In genomic region chr7:151038951-151039849, GRCh38 we compare ENCODE assay signal across 6 cellular contexts. TPM values are rescaled to one million over a fixed set of nuclear protein-coding genes. Genes with fewer than 3 reads are reported as not detected.
A peak's percentile ranks its signal among the peaks of the same experiment; 100 is the strongest.
DNase-seq lines count a peak whose midpoint lies in the region; ATAC-seq and TF ChIP-seq lines count a peak whose summit lies in the region.

No MANE protein-coding gene starts in this region.

- peak overlapping the region; percentile 57 to 62 for H3K27ac ChIP-seq in right atrium auricular region

- H3K4me3 Mint-ChIP-seq in activated CD8-positive, alpha-beta T cell treated with anti-CD3 and anti-CD28 coated beads, Interleukin-2, amount 10 ng/mL, durations not matched to agents 7 days and 5 days, result no peak overlapping the region

- ATAC-seq in activated CD8-positive, alpha-beta T cell treated with anti-CD3 and anti-CD28 coated beads, Interleukin-2, amount 10 ng/mL, durations not matched to agents 7 days and 5 days, result peak; percentile 67
- no peak for ATAC-seq in HG02763 (IDR thresholded peaks at IDR 0.05; ENCODE audit: unreplicated experiment)

- H3K36me3 Mint-ChIP-seq in activated CD8-positive, alpha-beta T cell treated with anti-CD3 and anti-CD28 coated beads, Interleukin-2, amount 10 ng/mL, durations not matched to agents 7 days and 5 days (ENCODE audit: low read depth), result peaks cover 10% of the 10 kb centered on the region

- peak overlapping the region; percentile 39 for H3K27ac Mint-ChIP-seq in activated CD8-positive, alpha-beta T cell treated with anti-CD3 and anti-CD28 coated beads, Interleukin-2, amount 10 ng/mL, durations not matched to agents 7 days and 5 days

- POLR2A ChIA-PET in activated CD8-positive, alpha-beta T cell treated with anti-CD3 and anti-CD28 coated beads, Interleukin-2, amount 10 ng/mL, durations not matched to agents 7 days and 5 days (lab: Charles Lee), result no interaction called here

- CTCF ChIA-PET in activated CD8-positive, alpha-beta T cell treated with anti-CD3 and anti-CD28 coated beads, Interleukin-2, amount 10 ng/mL, durations not matched to agents 7 days and 5 days (lab: Charles Lee), result interaction anchor here (0.9 to 1.0 kb wide), 3 partner anchors 11 to 77 kb away, joined by 3 to 4 read pairs (median 3); partner anchors contain the start of gene ABCB8

- peaks cover 17% of the 10 kb centered on the region for H3K4me1 Mint-ChIP-seq in activated CD8-positive, alpha-beta T cell treated with anti-CD3 and anti-CD28 coated beads, Interleukin-2, amount 10 ng/mL, durations not matched to agents 7 days and 5 days (ENCODE audit: low read depth)

- H3K4me3 ChIP-seq in right atrium auricular region, result no peak overlapping the region

- H3K9me3 ChIP-seq in right atrium auricular region, result no peaks in the 10 kb centered on the region

- H3K36me3 ChIP-seq in right atrium auricular region, result peaks cover 25% of the 10 kb centered on the region

- no peak for TF ChIP-seq CTCF in right atrium auricular region (IDR thresholded peaks at IDR 0.05)

- no peaks in the 10 kb centered on the region for H3K27me3 Mint-ChIP-seq in activated CD8-positive, alpha-beta T cell treated with anti-CD3 and anti-CD28 coated beads, Interleukin-2, amount 10 ng/mL, durations not matched to agents 7 days and 5 days (ENCODE audit: low read depth)

- peaks cover 3 to 20% of the 10 kb centered on the region in 2 donors for H3K4me1 ChIP-seq in right atrium auricular region

- no peaks in the 10 kb centered on the region for H3K27me3 ChIP-seq in right atrium auricular region

- no peaks in the 10 kb centered on the region for H3K9me3 Mint-ChIP-seq in activated CD8-positive, alpha-beta T cell treated with anti-CD3 and anti-CD28 coated beads, Interleukin-2, amount 10 ng/mL, durations not matched to agents 7 days and 5 days (ENCODE audit: insufficient read depth)

- peak; percentile 77 for DNase-seq in stimulated activated naive CD4-positive, alpha-beta T cell treated with Interleukin-2 at 50 U/mL for 16 hours (lab: John Stamatoyannopoulos, UW)
- DNase-seq in stimulated activated naive CD4-positive, alpha-beta T cell (lab: John Stamatoyannopoulos, UW), result no peak
- peak; percentile 53 for DNase-seq in activated CD8-positive, alpha-beta T cell treated with anti-CD3 and anti-CD28 coated beads, Interleukin-2, amount 10 ng/mL, durations not matched to agents 7 days and 5 days
- DNase-seq in right atrium auricular region (ENCODE audit: low spot score), result peak; percentile 89
- DNase-seq in stimulated activated CD8-positive, alpha-beta memory T cell treated with anti-CD3 and anti-CD28 coated beads, Interleukin-7, amount 100 ng/mL, for 4 hours (ENCODE audit: low read depth in 2 of 2), result peak; percentile 68 to 75

RNA-seq across cellular contexts. Expression of gene ASIC3, which starts 9.1 kb away (rescaled TPM):
- 1 to 10 TPM; 2.8 to 3.2 TPM for total RNA-seq in activated CD8-positive, alpha-beta T cell treated with anti-CD3 and anti-CD28 coated beads, Interleukin-2, amount 10 ng/mL, durations not matched to agents 7 days and 5 days
- 1 to 10 TPM; 1.1 to 1.2 TPM for total RNA-seq in right atrium auricular region

RNA-seq across cellular contexts. Expression of gene ABCB8, which starts 10.9 kb away (rescaled TPM):
- total RNA-seq in activated CD8-positive, alpha-beta T cell treated with anti-CD3 and anti-CD28 coated beads, Interleukin-2, amount 10 ng/mL, durations not matched to agents 7 days and 5 days, result 10 to 100 TPM; 48.0 to 49.5 TPM
- 10 to 100 TPM; 11.9 to 20.6 TPM for total RNA-seq in right atrium auricular region

RNA-seq across cellular contexts. Expression of gene ATG9B, which starts 14.9 kb away (rescaled TPM):
- total RNA-seq in activated CD8-positive, alpha-beta T cell treated with anti-CD3 and anti-CD28 coated beads, Interleukin-2, amount 10 ng/mL, durations not matched to agents 7 days and 5 days, result 1 to 10 TPM; 6.8 to 7.4 TPM
- total RNA-seq in right atrium auricular region, result not detected

RNA-seq across cellular contexts. Expression of gene CDK5, which starts 18.5 kb away (rescaled TPM):
- 10 to 100 TPM; 20.3 to 21.0 TPM for total RNA-seq in activated CD8-positive, alpha-beta T cell treated with anti-CD3 and anti-CD28 coated beads, Interleukin-2, amount 10 ng/mL, durations not matched to agents 7 days and 5 days
- total RNA-seq in right atrium auricular region, result 1 to 10 TPM; 4.4 to 4.9 TPM

RNA-seq across cellular contexts. Expression of gene SLC4A2, which starts 20.2 kb away (rescaled TPM):
- total RNA-seq in activated CD8-positive, alpha-beta T cell treated with anti-CD3 and anti-CD28 coated beads, Interleukin-2, amount 10 ng/mL, durations not matched to agents 7 days and 5 days, result 100 to 1,000 TPM; 107 to 112 TPM
- total RNA-seq in right atrium auricular region, result 100 to 1,000 TPM in 1 of 2 donors, 10 to 100 TPM in 1; 55.3 to 114 TPM

Comparison
In these comparisons a context has a peak if more than half of its experiments do, and no peak if none do; other contexts are left out.
1. DNase-seq: peak in stimulated activated naive CD4-positive, alpha-beta T cell treated with Interleukin-2 at 50 U/mL for 16 hours (single experiment), activated CD8-positive, alpha-beta T cell treated with anti-CD3 and anti-CD28 coated beads, Interleukin-2, amount 10 ng/mL, durations not matched to agents 7 days and 5 days (single experiment), right atrium auricular region (single experiment) and stimulated activated CD8-positive, alpha-beta memory T cell treated with anti-CD3 and anti-CD28 coated beads, Interleukin-7, amount 100 ng/mL, for 4 hours (2 of 2); none in stimulated activated naive CD4-positive, alpha-beta T cell (0 of 6).
2. RNA of gene ATG9B, which starts 14.9 kb away (total RNA-seq): 6.8 to 7.4 TPM in activated CD8-positive, alpha-beta T cell treated with anti-CD3 and anti-CD28 coated beads, Interleukin-2, amount 10 ng/mL, durations not matched to agents 7 days and 5 days; not detected in right atrium auricular region; every median in the first group is over 4 times any median in the second.